In the genomic region with DNA sequence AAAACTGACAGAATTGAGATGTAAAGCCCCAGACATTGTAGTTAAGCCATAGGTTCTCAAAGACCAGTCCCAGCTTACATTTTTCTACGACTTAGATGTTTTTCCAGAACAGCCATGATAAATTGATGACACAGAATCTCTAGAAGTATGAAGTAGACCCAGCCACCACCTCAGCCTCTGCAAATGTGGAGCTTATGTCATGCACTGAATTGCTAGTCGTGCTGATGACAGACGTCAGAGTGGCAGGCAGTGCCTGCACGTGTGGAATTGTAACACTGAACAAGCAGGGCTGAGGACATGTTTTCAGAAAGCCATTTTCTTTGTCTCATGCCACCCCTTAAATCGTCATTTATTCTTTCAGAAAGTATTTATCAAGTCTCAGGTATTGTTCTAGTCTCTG, we compare ENCODE assay signal across 20 cellular contexts.
DNase-seq lines count a peak whose midpoint lies in the region; ATAC-seq, FAIRE-seq and TF ChIP-seq lines count a peak whose summit lies in the region.
"Had no signal": no experiment of that assay in that cellular context is flagged by ENCODE, and none has a peak within 500 bp of the region (broad histone marks: within the 10 kb centered on the region; RNA-seq: fewer than 3 reads in every experiment).

No MANE protein-coding gene starts in this region.

- H3K27me3 ChIP-seq in breast epithelium (no peaks in the 10 kb centered on the region), astrocyte (ENCODE audit: insufficient read depth, low read length) (no peaks in the 10 kb centered on the region), gastrocnemius medialis (no peaks in the 10 kb centered on the region)
- H3K27me3 ChIP-seq: upper lobe of left lung had no signal

- H3K9me3 ChIP-seq in breast epithelium (no peaks in the 10 kb centered on the region), astrocyte (ENCODE audit: insufficient read depth, low read depth, low read length) (no peaks in the 10 kb centered on the region), gastrocnemius medialis (no peaks in the 10 kb centered on the region)
- H3K9me3 ChIP-seq: upper lobe of left lung had no signal

- H2AFZ ChIP-seq in astrocyte (ENCODE audit: low read depth, low read length), result no peak overlapping the region

- H3K27ac Mint-ChIP-seq in MCF 10A (ENCODE audit: low read depth, unreplicated experiment) (peak overlapping the region; percentile 5), astrocyte (ENCODE audit: unreplicated experiment) (peak overlapping the region; percentile 75)
- H3K27ac Mint-ChIP-seq: CD4-positive, alpha-beta T cell; nephron progenitor cell; stimulated activated naive B cell treated with anti-CD40 and anti-IgM and Interleukin-4, amounts not matched to agents 10 μg/mL and 1 μg/mL and 100 μg/mL, for 72 hours; T-helper 2 cell treated with Interferon-gamma antibody and Interleukin-4, amounts not matched to agents 5 μg/mL and 100 μg/mL, for 36 hours had no signal

- intact Hi-C loops in MCF 10A (cut with micrococcal nuclease), result no loop called here
- intact Hi-C loops in breast epithelium (cut with DNase I; ENCODE audit: low total_unique reads), result no loop called here
- intact Hi-C loops in gastrocnemius medialis (cut with DNase I; ENCODE audit: low total_unique reads), result no loop called here

- ATAC-seq in gastrocnemius medialis, result no peak
- ATAC-seq: stimulated activated naive B cell treated with anti-CD40 and anti-IgM and Interleukin-4, amounts not matched to agents 10 μg/mL and 1 μg/mL and 100 μg/mL, for 72 hours had no signal

- no peak for DNase-seq in MCF 10A (ENCODE audit: unreplicated experiment)
- DNase-seq in breast epithelium (ENCODE audit: low spot score in 2 of 2), result no peak
- DNase-seq in astrocyte (ENCODE audit: low read depth), result peak; percentile 56
- DNase-seq in glomerular visceral epithelial cell (ENCODE audit: extremely low spot score), result peak; percentile 12
- DNase-seq in SK-N-DZ (ENCODE audit: low spot score), result no peak
- DNase-seq in gastrocnemius medialis, result no peak
- no peak for DNase-seq in NCI-H510A (lab: John Stamatoyannopoulos, UW)
- DNase-seq in T-helper 1 cell, result no peak
- DNase-seq: CD4-positive, alpha-beta T cell; DMS79; glutamatergic neuron; H9; Karpas-422; NCI-H1436; nephron progenitor cell; stimulated activated naive B cell treated with anti-CD40 and anti-IgM and Interleukin-4, amounts not matched to agents 10 μg/mL and 1 μg/mL and 100 μg/mL, for 72 hours; upper lobe of left lung had no signal

- CTCF ChIA-PET in MCF 10A (lab: Yijun Ruan, JAX), result interaction anchor here (1.0 to 1.3 kb wide), 2 partner anchors 11 to 266 kb away, joined by 3 to 4 read pairs; no protein-coding TSS in a partner anchor

- H3K36me3 ChIP-seq in breast epithelium, result no peaks in the 10 kb centered on the region
- no peaks in the 10 kb centered on the region for H3K36me3 ChIP-seq in astrocyte (ENCODE audit: insufficient read depth, low read length)
- H3K36me3 ChIP-seq in gastrocnemius medialis, result peaks cover 0 to 8% of the 10 kb centered on the region in 2 donors

- no peaks in the 10 kb centered on the region for H4K20me1 ChIP-seq in astrocyte (ENCODE audit: insufficient read depth, low read length)

- no peak for TF ChIP-seq POLR2A in breast epithelium (IDR thresholded peaks at IDR 0.05)
- TF ChIP-seq POLR2A in gastrocnemius medialis (IDR thresholded peaks at IDR 0.05), result no peak

- in situ Hi-C loops in gastrocnemius medialis (cut with MboI; ENCODE audit: low sequenced_read_pairs in 4 of 4), result no loop called here

- no peak overlapping the region for H3K4me3 Mint-ChIP-seq in MCF 10A (ENCODE audit: unreplicated experiment)
- no peak overlapping the region for H3K4me3 Mint-ChIP-seq in astrocyte (ENCODE audit: unreplicated experiment)
- H3K4me3 Mint-ChIP-seq: CD4-positive, alpha-beta T cell; H9; nephron progenitor cell; stimulated activated naive B cell treated with anti-CD40 and anti-IgM and Interleukin-4, amounts not matched to agents 10 μg/mL and 1 μg/mL and 100 μg/mL, for 72 hours; T-helper 2 cell treated with Interferon-gamma antibody and Interleukin-4, amounts not matched to agents 5 μg/mL and 100 μg/mL, for 36 hours had no signal

- TF ChIP-seq CTCF in MCF 10A (IDR thresholded peaks at IDR 0.05; ENCODE audit: unreplicated experiment), result no peak
- no peak for TF ChIP-seq CTCF in breast epithelium (IDR thresholded peaks at IDR 0.05)
- no peak for TF ChIP-seq CTCF in astrocyte (IDR thresholded peaks at IDR 0.05; ENCODE audit: insufficient read depth, low read depth, low read length)
- TF ChIP-seq CTCF in gastrocnemius medialis (IDR thresholded peaks at IDR 0.05 in 4 of 5, conservative IDR thresholded peaks at IDR 0.05 in 1 of 5), result no peak

- H3K4me1 Mint-ChIP-seq in MCF 10A (ENCODE audit: insufficient read depth, unreplicated experiment) (peaks cover 10% of the 10 kb centered on the region), astrocyte (ENCODE audit: low read depth, unreplicated experiment) (peaks cover 25% of the 10 kb centered on the region)
- H3K4me1 Mint-ChIP-seq: H9; nephron progenitor cell; stimulated activated naive B cell treated with anti-CD40 and anti-IgM and Interleukin-4, amounts not matched to agents 10 μg/mL and 1 μg/mL and 100 μg/mL, for 72 hours had no signal

- no peaks in the 10 kb centered on the region for H3K79me2 ChIP-seq in astrocyte (ENCODE audit: insufficient read depth, low read length)

- H3K36me3 Mint-ChIP-seq in MCF 10A (ENCODE audit: insufficient read depth, unreplicated experiment) (peaks cover 14% of the 10 kb centered on the region), astrocyte (ENCODE audit: low read depth, unreplicated experiment) (peaks cover 18% of the 10 kb centered on the region)

- no peak for FAIRE-seq in astrocyte (lab: Jason Lieb, UNC)
- FAIRE-seq: colon, GM18507 had no signal

- no peaks in the 10 kb centered on the region for H3K9me3 Mint-ChIP-seq in MCF 10A (ENCODE audit: unreplicated experiment)
- H3K9me3 Mint-ChIP-seq in astrocyte (ENCODE audit: unreplicated experiment), result no peaks in the 10 kb centered on the region
- H3K9me3 Mint-ChIP-seq: CD4-positive, alpha-beta T cell; H9; nephron progenitor cell; stimulated activated naive B cell treated with anti-CD40 and anti-IgM and Interleukin-4, amounts not matched to agents 10 μg/mL and 1 μg/mL and 100 μg/mL, for 72 hours; T-helper 2 cell treated with Interferon-gamma antibody and Interleukin-4, amounts not matched to agents 5 μg/mL and 100 μg/mL, for 36 hours had no signal

- H3K4me1 ChIP-seq in breast epithelium, result no peaks in the 10 kb centered on the region
- H3K4me1 ChIP-seq in astrocyte (ENCODE audit: insufficient read depth, low read length), result peaks cover 23% of the 10 kb centered on the region
- no peaks in the 10 kb centered on the region for H3K4me1 ChIP-seq in gastrocnemius medialis
- H3K4me1 ChIP-seq: upper lobe of left lung had no signal

- peak overlapping the region; percentile 38 for H3K9ac ChIP-seq in astrocyte (ENCODE audit: low read length)

- POLR2A ChIA-PET in MCF 10A (lab: Yijun Ruan, JAX), result interaction anchor here (0.6 to 1.4 kb wide), 4 partner anchors 27 to 255 kb away, joined by 3 to 7 read pairs (median 4); no protein-coding TSS in a partner anchor

- no TSS peak for BruUV-seq in MCF 10A (replicated peaks; lab: Mats Ljungman, UMichigan)

- H3K4me2 ChIP-seq in astrocyte (ENCODE audit: low read length), result peak overlapping the region; percentile 61

- H3K27ac ChIP-seq in breast epithelium (no peak overlapping the region), astrocyte (ENCODE audit: low read depth, low read length) (peak overlapping the region; percentile 60), gastrocnemius medialis (no peak overlapping the region)
- H3K27ac ChIP-seq: upper lobe of left lung had no signal

- H3K4me3 ChIP-seq in breast epithelium (no peak overlapping the region), astrocyte (ENCODE audit: insufficient read depth, low read depth, low read length) (no peak overlapping the region), gastrocnemius medialis (no peak overlapping the region)
- H3K4me3 ChIP-seq: upper lobe of left lung had no signal

- H3K27me3 Mint-ChIP-seq in MCF 10A (ENCODE audit: insufficient read depth, unreplicated experiment) (no peaks in the 10 kb centered on the region), astrocyte (ENCODE audit: low read depth, unreplicated experiment) (no peaks in the 10 kb centered on the region)
- H3K27me3 Mint-ChIP-seq: CD4-positive, alpha-beta T cell; stimulated activated naive B cell treated with anti-CD40 and anti-IgM and Interleukin-4, amounts not matched to agents 10 μg/mL and 1 μg/mL and 100 μg/mL, for 72 hours had no signal

Comparison
In these comparisons a context has a peak if more than half of its experiments do, and no peak if none do; other contexts are left out.
1. DNase-seq: peak in astrocyte (single experiment) and glomerular visceral epithelial cell (single experiment); none in MCF 10A (single experiment), breast epithelium (0 of 2), SK-N-DZ (single experiment), gastrocnemius medialis (0 of 2), NCI-H510A (single experiment) and T-helper 1 cell (0 of 5).